ENCODE assay signal across 8 cellular contexts in the genomic region with DNA sequence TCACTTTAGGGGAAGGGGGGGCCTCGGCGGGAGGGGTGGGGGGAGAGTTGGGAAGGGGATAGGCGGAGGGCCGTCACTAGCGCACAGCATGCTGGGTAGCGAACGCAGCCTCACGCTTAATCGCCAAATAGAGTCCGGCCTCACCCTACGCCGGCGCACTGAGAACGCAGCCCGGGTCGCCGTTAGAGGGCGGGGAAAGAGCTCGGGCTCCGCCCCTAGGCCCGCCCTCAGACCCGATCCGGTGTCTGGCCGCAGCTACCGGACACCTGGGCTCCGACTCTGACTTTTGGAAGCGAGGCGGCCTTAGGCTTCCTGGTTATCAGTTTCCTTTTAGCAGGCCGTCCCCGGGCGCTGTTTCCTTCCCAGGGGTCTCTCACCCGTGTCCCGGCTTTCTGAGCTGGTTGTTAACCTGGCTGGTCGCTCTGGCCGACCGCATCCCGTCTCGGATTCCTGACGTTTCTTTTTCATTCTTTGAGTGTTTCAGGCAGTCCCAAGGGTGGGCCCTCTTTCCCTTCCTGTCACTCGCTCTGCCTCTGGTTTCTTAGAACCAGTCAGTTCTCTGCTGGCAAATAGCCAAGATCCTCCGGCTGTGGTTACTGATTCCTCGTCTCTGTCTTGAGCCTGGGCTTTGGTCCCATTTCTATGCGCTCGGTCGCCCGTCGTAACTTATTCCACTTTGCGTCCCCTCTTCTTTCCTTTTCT. TPM values are rescaled to one million over a fixed set of nuclear protein-coding genes. Genes with fewer than 3 reads are reported as not detected.
DNase-seq lines count a peak whose midpoint lies in the region; ATAC-seq and TF ChIP-seq lines count a peak whose summit lies in the region.

No MANE protein-coding gene starts in this region.

- peaks cover 4% of the 10 kb centered on the region; the same call in 1 of the 2 replicates for H4K20me1 ChIP-seq in SU-DHL-6 (ENCODE audit: low read depth, low read length)

- DNase-seq in NCI-H1417 (lab: John Stamatoyannopoulos, UW) (peak; percentile 96 to 98 (median 97)), adipocyte (ENCODE audit: low read depth) (peak; percentile 98), cardiac septum (ENCODE audit: low spot score) (peak; percentile 99), trophoblast cell (peak; percentile 96 to 99), transverse colon (peak; percentile 97)

- in situ Hi-C loops in transverse colon (cut with MboI; ENCODE audit: low pct_ligation_motif_present in 1 of 4, low pct_unique_long_range_greater_than_20kb in 1 of 4, low sequenced_read_pairs in 3 of 4), result no loop called here

- no CpG with 5 or more reads among the region's 48 CpGs for WGBS in trophoblast cell (ENCODE audit: extremely low coverage, insufficient coverage, insufficient read length)
- WGBS in transverse colon (ENCODE audit: low coverage in 1 of 2), 2 donors, result 0% methylated on average over 9 to 45 of the region's 48 CpGs

- H2BK120ac ChIP-seq in trophoblast cell (ENCODE audit: insufficient read depth, low read length, poor library complexity), result peak overlapping the region; percentile 79

- peak overlapping the region; percentile 49 for H3K18ac ChIP-seq in trophoblast cell (ENCODE audit: low read length)

- H3K4me1 ChIP-seq in adipocyte (ENCODE audit: control insufficient read depth, insufficient read depth, low read length) (peaks cover 25% of the 10 kb centered on the region), trophoblast cell (ENCODE audit: control insufficient read depth in 1 of 2, insufficient read depth in 2 of 2, low read length in 2 of 2) (peaks cover 3 to 4% of the 10 kb centered on the region in 2 experiments), transverse colon (peaks cover 0 to 36% (median 24%) of the 10 kb centered on the region in 4 donors)

- no peak overlapping the region for H2BK12ac ChIP-seq in trophoblast cell (ENCODE audit: low read length)

- peaks cover 46% of the 10 kb centered on the region for H3K79me2 ChIP-seq in SU-DHL-6 (ENCODE audit: insufficient read depth, low read length)
- peaks cover 15% of the 10 kb centered on the region for H3K79me2 ChIP-seq in trophoblast cell (ENCODE audit: control insufficient read depth, insufficient read depth, low read length, poor library complexity)

- H3K36me3 ChIP-seq in SU-DHL-6 (ENCODE audit: low read length) (peaks cover 4% of the 10 kb centered on the region), adipocyte (ENCODE audit: control insufficient read depth, insufficient read depth, low read length, severe bottlenecking) (peaks cover 4% of the 10 kb centered on the region), trophoblast cell (ENCODE audit: control insufficient read depth in 1 of 2, insufficient read depth in 2 of 2, low read length in 2 of 2) (no peaks in the 10 kb centered on the region), transverse colon (no peaks in the 10 kb centered on the region)

- H3K23ac ChIP-seq in trophoblast cell (ENCODE audit: low read length), result no peak overlapping the region

- H3K9ac ChIP-seq in SU-DHL-6 (ENCODE audit: low read length) (peak overlapping the region; percentile 99), adipocyte (ENCODE audit: low read length) (peak overlapping the region; percentile 96), trophoblast cell (ENCODE audit: low read length) (peak overlapping the region; percentile 99)

- peaks cover 19% of the 10 kb centered on the region; the same call in 1 of the 2 replicates for H3F3A ChIP-seq in SU-DHL-6 (ENCODE audit: insufficient read depth)

- H2AK5ac ChIP-seq in trophoblast cell (ENCODE audit: low read length), result no peak overlapping the region

- peak; percentile 80 for TF ChIP-seq POLR2A in transverse colon (IDR thresholded peaks at IDR 0.05)

- H3K4ac ChIP-seq in trophoblast cell (ENCODE audit: low read depth, low read length), result peak overlapping the region; percentile 84

- peaks cover 19% of the 10 kb centered on the region for H3K79me1 ChIP-seq in trophoblast cell (ENCODE audit: low read length)

- peak overlapping the region; percentile 89 for H4K8ac ChIP-seq in trophoblast cell (ENCODE audit: low read depth, low read length)

- intact Hi-C loops in cardiac septum (cut with DNase I) (loop anchor here (5.0 kb wide), 1 partner anchor 181 kb away; the partner anchor contains the start of gene HECTD1), transverse colon (cut with DNase I; ENCODE audit: low total_unique reads) (no loop called here)

- H3K14ac ChIP-seq in trophoblast cell (ENCODE audit: low read length), result peak overlapping the region; percentile 49

- no peak for TF ChIP-seq CTCF in GM12875 (IDR thresholded peaks at IDR 0.05; ENCODE audit: borderline replicate concordance, insufficient read depth, low read depth, low read length)
- no peak for TF ChIP-seq CTCF in SU-DHL-6 (IDR thresholded peaks at IDR 0.05; ENCODE audit: insufficient read depth, low read length, poor library complexity, severe bottlenecking)
- peak in 1 of 5 experiments; percentile 6 for TF ChIP-seq CTCF in transverse colon (IDR thresholded peaks at IDR 0.05)

- no peaks in the 10 kb centered on the region for H3K9me2 ChIP-seq in SU-DHL-6 (replicated peaks; ENCODE audit: insufficient read depth, low read length)

- peak overlapping the region; percentile 60 for H3K4me3 ChIP-seq in GM12875 (ENCODE audit: low read depth, low read length)
- H3K4me3 ChIP-seq in SU-DHL-6 (ENCODE audit: insufficient read depth, low read length, poor library complexity, severe bottlenecking), result peak overlapping the region; percentile 62
- H3K4me3 ChIP-seq in adipocyte (ENCODE audit: low read length), result peak overlapping the region; percentile 94
- peak overlapping the region; percentile 100 for H3K4me3 ChIP-seq in trophoblast cell (ENCODE audit: low read depth, low read length)
- H3K4me3 ChIP-seq in transverse colon, result peak overlapping the region; percentile 72 to 99 (median 92)

- H2BK5ac ChIP-seq in trophoblast cell (ENCODE audit: low read depth, low read length, poor library complexity), result peak overlapping the region; percentile 93

- peak overlapping the region; percentile 99 for H4K91ac ChIP-seq in trophoblast cell (ENCODE audit: low read depth, low read length)

- peak overlapping the region; percentile 82 for H2AFZ ChIP-seq in SU-DHL-6 (ENCODE audit: low read depth, low read length, severe bottlenecking)
- peak overlapping the region; percentile 89 for H2AFZ ChIP-seq in trophoblast cell (ENCODE audit: insufficient read depth, low read length, poor library complexity)

- H3K27me3 ChIP-seq in SU-DHL-6 (ENCODE audit: low read length) (no peaks in the 10 kb centered on the region), adipocyte (replicated peaks; ENCODE audit: control insufficient read depth, insufficient read depth, low read length) (no peaks in the 10 kb centered on the region), trophoblast cell (ENCODE audit: insufficient read depth, low read length) (no peaks in the 10 kb centered on the region), transverse colon (no peaks in the 10 kb centered on the region)

- H3K27ac ChIP-seq in SU-DHL-6 (ENCODE audit: low read depth, low read length) (peak overlapping the region; percentile 62), trophoblast cell (ENCODE audit: low read depth, low read length) (peak overlapping the region; percentile 98), transverse colon (peak overlapping the region; percentile 94 to 100 (median 98))

- H4K12ac ChIP-seq in trophoblast cell (ENCODE audit: low read depth, low read length), result peak overlapping the region; percentile 97

- H3K9me3 ChIP-seq in SU-DHL-6 (ENCODE audit: insufficient read depth, low read length) (no peaks in the 10 kb centered on the region), adipocyte (ENCODE audit: control insufficient read depth, low read length) (no peaks in the 10 kb centered on the region), trophoblast cell (ENCODE audit: insufficient read depth, low read depth, low read length) (no peaks in the 10 kb centered on the region), transverse colon (no peaks in the 10 kb centered on the region)

- H3K4me2 ChIP-seq in SU-DHL-6 (ENCODE audit: low read depth, low read length, poor library complexity, severe bottlenecking), result peak overlapping the region; percentile 80
- H3K4me2 ChIP-seq in trophoblast cell (ENCODE audit: low read length), result peak overlapping the region; percentile 71

- no peak for TF ChIP-seq EP300 in transverse colon (IDR thresholded peaks at IDR 0.05; ENCODE audit: low read depth)

- ATAC-seq in HG02763 (IDR thresholded peaks at IDR 0.05; ENCODE audit: unreplicated experiment), result peak; percentile 96

RNA-seq across cellular contexts. Expression of gene STRN3, which starts 0.4 kb away (rescaled TPM):
- total RNA-seq in cardiac septum, result 55.0 TPM
- polyA plus RNA-seq in trophoblast cell (2013), result 17.1 and 18.4 TPM in 2 replicates
- total RNA-seq in transverse colon, result 10 to 100 TPM; 42.3 to 57.5 (median 51.5) TPM

RNA-seq across cellular contexts. Expression of gene AP4S1, which starts 1.1 kb away (rescaled TPM):
- total RNA-seq in cardiac septum, result 8.7 TPM
- polyA plus RNA-seq in trophoblast cell (2013), result 4.1 and 4.5 TPM in 2 replicates
- 1 to 10 TPM in 3 of 4 donors, under 1 TPM in 1; 0.60 to 9.8 (median 4.6) TPM for total RNA-seq in transverse colon

Comparison
In these comparisons a context has a peak if more than half of its experiments do, and no peak if none do; other contexts are left out.
1. Peak in every context shown above with its lines: DNase-seq, ATAC-seq, H3K4me3 ChIP-seq and H3K27ac ChIP-seq.